In the genomic region with DNA sequence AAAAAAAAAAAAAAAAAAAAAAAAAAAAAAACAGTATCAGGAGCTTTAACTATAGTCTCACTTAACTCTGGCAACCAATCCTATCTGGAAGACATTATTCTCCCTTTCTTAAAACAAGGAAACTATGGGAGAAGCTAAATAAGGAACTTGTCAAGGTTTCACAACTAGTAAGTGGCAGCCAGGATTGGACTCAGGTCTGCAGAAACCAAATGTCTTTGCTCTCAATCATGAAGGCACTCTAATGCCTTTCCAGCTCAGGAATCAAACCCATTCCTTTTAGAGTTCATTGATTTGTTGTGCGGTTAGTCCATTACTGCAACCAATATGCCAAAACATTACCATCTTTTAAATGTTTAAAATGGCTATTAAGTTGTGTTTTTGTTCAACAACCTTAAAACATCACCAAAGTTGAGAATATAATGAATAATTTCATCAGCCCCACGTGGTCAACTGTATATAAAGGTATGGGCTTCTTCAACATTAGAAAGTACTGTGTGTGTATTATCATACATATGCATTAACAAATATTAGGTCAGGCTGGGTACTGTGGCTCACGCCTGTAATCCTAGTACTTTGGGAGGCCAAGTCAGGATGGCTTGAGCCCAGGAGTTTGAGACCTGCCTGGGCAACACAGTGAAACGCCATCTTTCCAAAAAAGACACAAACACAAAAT, we compare ENCODE assay signal across 9 cellular contexts. TPM values are rescaled to one million over a fixed set of nuclear protein-coding genes. Genes with fewer than 3 reads are reported as not detected.
DNase-seq lines count a peak whose midpoint lies in the region; ATAC-seq and TF ChIP-seq lines count a peak whose summit lies in the region.
"Had no signal": no experiment of that assay in that cellular context is flagged by ENCODE, and none has a peak within 500 bp of the region (broad histone marks: within the 10 kb centered on the region; RNA-seq: fewer than 3 reads in every experiment).

No MANE protein-coding gene starts in this region.

- H3K36me3 Mint-ChIP-seq in activated CD4-positive, alpha-beta T cell treated with anti-CD3 and anti-CD28 coated beads, Interleukin-2, amount 10 ng/mL, durations not matched to agents 24 days and 14 days (ENCODE audit: low read depth), result peaks cover 20% of the 10 kb centered on the region
- no peaks in the 10 kb centered on the region for H3K36me3 Mint-ChIP-seq in T-cell
- peaks cover 4 to 14% of the 10 kb centered on the region in 2 donors for H3K36me3 Mint-ChIP-seq in stimulated activated naive B cell treated with anti-CD40 and anti-IgM and Interleukin-4, amounts not matched to agents 10 μg/mL and 1 μg/mL and 100 μg/mL, for 72 hours

- H3K9me3 Mint-ChIP-seq in activated CD4-positive, alpha-beta T cell treated with anti-CD3 and anti-CD28 coated beads, Interleukin-2, amount 10 ng/mL, durations not matched to agents 24 days and 14 days, result no peaks in the 10 kb centered on the region
- no peaks in the 10 kb centered on the region for H3K9me3 Mint-ChIP-seq in T-cell
- no peaks in the 10 kb centered on the region for H3K9me3 Mint-ChIP-seq in stimulated activated naive B cell treated with anti-CD40 and anti-IgM and Interleukin-4, amounts not matched to agents 10 μg/mL and 1 μg/mL and 100 μg/mL, for 72 hours

- H3K4me1 Mint-ChIP-seq in activated CD4-positive, alpha-beta T cell treated with anti-CD3 and anti-CD28 coated beads, Interleukin-2, amount 10 ng/mL, durations not matched to agents 24 days and 14 days, result peaks cover 37% of the 10 kb centered on the region
- H3K4me1 Mint-ChIP-seq in T-cell, result peaks cover 32 to 45% (median 40%) of the 10 kb centered on the region in 3 donors
- peaks cover 11 to 31% of the 10 kb centered on the region in 2 donors for H3K4me1 Mint-ChIP-seq in stimulated activated naive B cell treated with anti-CD40 and anti-IgM and Interleukin-4, amounts not matched to agents 10 μg/mL and 1 μg/mL and 100 μg/mL, for 72 hours

- peak overlapping the region; percentile 91 for H3K4me3 Mint-ChIP-seq in activated CD4-positive, alpha-beta T cell treated with anti-CD3 and anti-CD28 coated beads, Interleukin-2, amount 10 ng/mL, durations not matched to agents 24 days and 14 days
- peak overlapping the region; percentile 96 to 98 (median 96) for H3K4me3 Mint-ChIP-seq in T-cell
- H3K4me3 Mint-ChIP-seq in stimulated activated naive B cell treated with anti-CD40 and anti-IgM and Interleukin-4, amounts not matched to agents 10 μg/mL and 1 μg/mL and 100 μg/mL, for 72 hours, result peak overlapping the region; percentile 90 to 94

- TF ChIP-seq CTCF in foreskin fibroblast (IDR thresholded peaks at IDR 0.05; ENCODE audit: low read depth, low read length), result no peak

- CTCF ChIA-PET in T-cell (lab: Charles Lee), result interaction anchor here in 1 of 2 donors (0.6 kb wide), 1 partner anchor 67 kb away, joined by 3 read pairs; no protein-coding TSS in a partner anchor

- no peak for DNase-seq in activated CD4-positive, alpha-beta T cell treated with anti-CD3 and anti-CD28 coated beads, Interleukin-2, amount 10 ng/mL, durations not matched to agents 24 days and 14 days
- no peak for DNase-seq in activated CD4-positive, alpha-beta T cell treated with anti-CD3 and anti-CD28 coated beads, Interleukin-2, amount 50 U/mL, for 4 hours
- DNase-seq in T-cell (no peak), foreskin fibroblast (no peak), DMS53 (lab: John Stamatoyannopoulos, UW) (no peak), NCI-H2107 (lab: John Stamatoyannopoulos, UW) (no peak)
- DNase-seq in stimulated activated naive B cell treated with anti-CD40 and anti-IgM and Interleukin-4, amounts not matched to agents 10 μg/mL and 1 μg/mL and 100 μg/mL, for 72 hours, result no peak
- DNase-seq: DMS79 had no signal

- H3K27ac Mint-ChIP-seq in activated CD4-positive, alpha-beta T cell treated with anti-CD3 and anti-CD28 coated beads, Interleukin-2, amount 10 ng/mL, durations not matched to agents 24 days and 14 days, result peak overlapping the region; percentile 92
- H3K27ac Mint-ChIP-seq in T-cell, result peak overlapping the region; percentile 94 to 97
- peak overlapping the region; percentile 94 for H3K27ac Mint-ChIP-seq in stimulated activated naive B cell treated with anti-CD40 and anti-IgM and Interleukin-4, amounts not matched to agents 10 μg/mL and 1 μg/mL and 100 μg/mL, for 72 hours

- ATAC-seq in T-cell (replicated peaks in 1 of 4) (no peak), HG02610 (IDR thresholded peaks at IDR 0.05; ENCODE audit: unreplicated experiment) (no peak)
- no peak for ATAC-seq in stimulated activated naive B cell treated with anti-CD40 and anti-IgM and Interleukin-4, amounts not matched to agents 10 μg/mL and 1 μg/mL and 100 μg/mL, for 72 hours (replicated peaks)

- H3K27me3 Mint-ChIP-seq in activated CD4-positive, alpha-beta T cell treated with anti-CD3 and anti-CD28 coated beads, Interleukin-2, amount 10 ng/mL, durations not matched to agents 24 days and 14 days, result no peaks in the 10 kb centered on the region
- no peaks in the 10 kb centered on the region for H3K27me3 Mint-ChIP-seq in T-cell
- no peaks in the 10 kb centered on the region for H3K27me3 Mint-ChIP-seq in stimulated activated naive B cell treated with anti-CD40 and anti-IgM and Interleukin-4, amounts not matched to agents 10 μg/mL and 1 μg/mL and 100 μg/mL, for 72 hours

- POLR2A ChIA-PET in T-cell (lab: Charles Lee), result interaction anchor here in 1 of 2 donors (0.5 to 0.6 kb wide), 3 partner anchors 13 to 43 kb away, joined by 3 to 4 read pairs (median 4); no protein-coding TSS in a partner anchor

- intact Hi-C loops in activated CD4-positive, alpha-beta T cell treated with anti-CD3 and anti-CD28 coated beads, Interleukin-2, amount 10 ng/mL, durations not matched to agents 24 days and 14 days (cut with micrococcal nuclease), result loop anchor here (5.0 to 10.0 kb wide), 2 partner anchors 227 to 1790 kb away; a partner anchor contains a TSS

- H3K4me3 ChIP-seq in foreskin fibroblast (ENCODE audit: low read depth in 1 of 2, low read length in 2 of 2), result peak overlapping the region; percentile 96 to 99

RNA-seq across cellular contexts. Expression of a gene that starts 1.5 kb away (rescaled TPM):
- 182 and 200 TPM in 2 replicates for total RNA-seq in activated CD4-positive, alpha-beta T cell treated with anti-CD3 and anti-CD28 coated beads, Interleukin-2, amount 10 ng/mL, durations not matched to agents 24 days and 14 days
- total RNA-seq in T-cell, result 10 to 100 TPM; 48.3 to 91.9 (median 86.9) TPM

RNA-seq across cellular contexts. Expression of a gene that starts 44.8 kb away (rescaled TPM):
- total RNA-seq in activated CD4-positive, alpha-beta T cell treated with anti-CD3 and anti-CD28 coated beads, Interleukin-2, amount 10 ng/mL, durations not matched to agents 24 days and 14 days, result 24.9 and 27.2 TPM in 2 replicates
- 10 to 100 TPM in 4 of 5 donors, 1 to 10 TPM in 1; 8.5 to 16.8 (median 14.3) TPM for total RNA-seq in T-cell

RNA-seq across cellular contexts. Expression of a gene that starts 49.1 kb away (rescaled TPM):
- 80.1 and 84.3 TPM in 2 replicates for total RNA-seq in activated CD4-positive, alpha-beta T cell treated with anti-CD3 and anti-CD28 coated beads, Interleukin-2, amount 10 ng/mL, durations not matched to agents 24 days and 14 days
- total RNA-seq in T-cell, result 10 to 100 TPM; 35.4 to 43.2 (median 42.3) TPM
